ENCODE assay signal across 2 cellular contexts in the genomic region with DNA sequence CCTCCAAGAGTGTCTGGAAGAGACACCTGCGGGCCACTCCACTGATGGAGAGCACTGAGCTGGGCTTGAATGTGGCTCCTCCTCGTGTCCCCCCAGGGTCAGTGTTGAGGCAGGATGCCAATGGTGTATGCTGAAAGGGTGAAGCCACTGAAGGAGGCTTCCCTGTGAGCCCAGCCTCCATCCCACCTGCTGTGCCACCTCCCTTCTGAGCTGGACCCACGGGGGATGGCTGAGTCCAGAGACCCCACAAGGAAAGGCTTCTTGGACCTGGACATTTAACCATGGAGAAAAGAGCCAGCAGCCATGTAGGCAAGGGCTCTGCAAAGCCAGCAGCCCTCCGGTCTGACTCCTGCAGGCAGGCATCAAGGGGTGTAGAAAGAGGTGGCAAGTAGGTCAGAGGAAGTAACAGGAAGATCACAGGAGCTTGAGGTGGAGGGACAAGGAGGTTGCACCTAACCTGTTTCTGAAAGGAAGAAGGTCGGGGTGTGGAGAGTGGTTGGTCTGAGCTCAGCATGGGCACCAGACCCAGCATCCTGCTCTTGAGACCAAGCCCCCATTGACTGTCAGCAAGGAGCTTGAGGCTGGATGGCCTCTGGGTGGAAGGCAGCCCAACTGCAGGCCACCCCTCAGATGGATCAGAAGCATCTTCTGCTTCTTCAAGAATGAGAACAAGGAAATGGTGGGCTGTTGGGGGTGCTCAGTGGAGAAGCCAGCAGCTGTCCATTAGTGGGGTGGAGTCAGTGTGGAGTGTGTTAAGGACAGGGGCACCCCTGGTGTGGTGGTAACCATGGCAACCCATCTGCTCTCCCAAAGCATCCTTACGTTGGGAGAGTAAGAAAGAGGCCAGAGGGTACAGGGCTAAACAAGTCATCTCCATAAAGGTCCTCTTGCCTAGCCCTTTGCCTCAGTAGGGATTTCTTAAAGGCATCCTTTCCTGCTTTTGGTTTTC.
TF ChIP-seq lines count a peak whose summit lies in the region.

No MANE protein-coding gene starts in this region.

TF ChIP-seq in SK-N-SH, 30 proteins besides CTCF, POLR2A, EP300 and RAD21 (continued from another document):
- TF ChIP-seq, protein P1, sequence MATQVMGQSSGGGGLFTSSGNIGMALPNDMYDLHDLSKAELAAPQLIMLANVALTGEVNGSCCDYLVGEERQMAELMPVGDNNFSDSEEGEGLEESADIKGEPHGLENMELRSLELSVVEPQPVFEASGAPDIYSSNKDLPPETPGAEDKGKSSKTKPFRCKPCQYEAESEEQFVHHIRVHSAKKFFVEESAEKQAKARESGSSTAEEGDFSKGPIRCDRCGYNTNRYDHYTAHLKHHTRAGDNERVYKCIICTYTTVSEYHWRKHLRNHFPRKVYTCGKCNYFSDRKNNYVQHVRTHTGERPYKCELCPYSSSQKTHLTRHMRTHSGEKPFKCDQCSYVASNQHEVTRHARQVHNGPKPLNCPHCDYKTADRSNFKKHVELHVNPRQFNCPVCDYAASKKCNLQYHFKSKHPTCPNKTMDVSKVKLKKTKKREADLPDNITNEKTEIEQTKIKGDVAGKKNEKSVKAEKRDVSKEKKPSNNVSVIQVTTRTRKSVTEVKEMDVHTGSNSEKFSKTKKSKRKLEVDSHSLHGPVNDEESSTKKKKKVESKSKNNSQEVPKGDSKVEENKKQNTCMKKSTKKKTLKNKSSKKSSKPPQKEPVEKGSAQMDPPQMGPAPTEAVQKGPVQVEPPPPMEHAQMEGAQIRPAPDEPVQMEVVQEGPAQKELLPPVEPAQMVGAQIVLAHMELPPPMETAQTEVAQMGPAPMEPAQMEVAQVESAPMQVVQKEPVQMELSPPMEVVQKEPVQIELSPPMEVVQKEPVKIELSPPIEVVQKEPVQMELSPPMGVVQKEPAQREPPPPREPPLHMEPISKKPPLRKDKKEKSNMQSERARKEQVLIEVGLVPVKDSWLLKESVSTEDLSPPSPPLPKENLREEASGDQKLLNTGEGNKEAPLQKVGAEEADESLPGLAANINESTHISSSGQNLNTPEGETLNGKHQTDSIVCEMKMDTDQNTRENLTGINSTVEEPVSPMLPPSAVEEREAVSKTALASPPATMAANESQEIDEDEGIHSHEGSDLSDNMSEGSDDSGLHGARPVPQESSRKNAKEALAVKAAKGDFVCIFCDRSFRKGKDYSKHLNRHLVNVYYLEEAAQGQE (IDR thresholded peaks at IDR 0.05; ENCODE audit: low read depth, low read length), result no peak
- TF ChIP-seq MEF2A (IDR thresholded peaks at IDR 0.05; ENCODE audit: borderline replicate concordance, low read depth), result no peak
- no peak for TF ChIP-seq TAF1 (IDR thresholded peaks at IDR 0.05; ENCODE audit: borderline replicate concordance, low read depth, low read length)
- TF ChIP-seq FOXJ3 (CRISPR knock-in tag; IDR thresholded peaks at IDR 0.05), result no peak
- no peak for TF ChIP-seq NFIC (IDR thresholded peaks at IDR 0.05; ENCODE audit: borderline replicate concordance)

TF ChIP-seq in SK-N-SH treated with all-trans-retinoic acid at 6 μM for 48 hours, 23 proteins besides CTCF, POLR2A, EP300 and RAD21 (continued from another document):
- TF ChIP-seq OSR1 (CRISPR knock-in tag; IDR thresholded peaks at IDR 0.05), result no peak
- TF ChIP-seq, protein P2, sequence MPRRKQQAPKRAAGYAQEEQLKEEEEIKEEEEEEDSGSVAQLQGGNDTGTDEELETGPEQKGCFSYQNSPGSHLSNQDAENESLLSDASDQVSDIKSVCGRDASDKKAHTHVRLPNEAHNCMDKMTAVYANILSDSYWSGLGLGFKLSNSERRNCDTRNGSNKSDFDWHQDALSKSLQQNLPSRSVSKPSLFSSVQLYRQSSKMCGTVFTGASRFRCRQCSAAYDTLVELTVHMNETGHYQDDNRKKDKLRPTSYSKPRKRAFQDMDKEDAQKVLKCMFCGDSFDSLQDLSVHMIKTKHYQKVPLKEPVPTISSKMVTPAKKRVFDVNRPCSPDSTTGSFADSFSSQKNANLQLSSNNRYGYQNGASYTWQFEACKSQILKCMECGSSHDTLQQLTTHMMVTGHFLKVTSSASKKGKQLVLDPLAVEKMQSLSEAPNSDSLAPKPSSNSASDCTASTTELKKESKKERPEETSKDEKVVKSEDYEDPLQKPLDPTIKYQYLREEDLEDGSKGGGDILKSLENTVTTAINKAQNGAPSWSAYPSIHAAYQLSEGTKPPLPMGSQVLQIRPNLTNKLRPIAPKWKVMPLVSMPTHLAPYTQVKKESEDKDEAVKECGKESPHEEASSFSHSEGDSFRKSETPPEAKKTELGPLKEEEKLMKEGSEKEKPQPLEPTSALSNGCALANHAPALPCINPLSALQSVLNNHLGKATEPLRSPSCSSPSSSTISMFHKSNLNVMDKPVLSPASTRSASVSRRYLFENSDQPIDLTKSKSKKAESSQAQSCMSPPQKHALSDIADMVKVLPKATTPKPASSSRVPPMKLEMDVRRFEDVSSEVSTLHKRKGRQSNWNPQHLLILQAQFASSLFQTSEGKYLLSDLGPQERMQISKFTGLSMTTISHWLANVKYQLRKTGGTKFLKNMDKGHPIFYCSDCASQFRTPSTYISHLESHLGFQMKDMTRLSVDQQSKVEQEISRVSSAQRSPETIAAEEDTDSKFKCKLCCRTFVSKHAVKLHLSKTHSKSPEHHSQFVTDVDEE (CRISPR knock-in tag; IDR thresholded peaks at IDR 0.05), result no peak
- TF ChIP-seq ZNF565 (CRISPR knock-in tag; conservative IDR thresholded peaks at IDR 0.05; ENCODE audit: low read depth), result no peak
- no peak for TF ChIP-seq ZFP3 (CRISPR knock-in tag; IDR thresholded peaks at IDR 0.05)
- no peak for TF ChIP-seq ZFP30 (CRISPR knock-in tag; IDR thresholded peaks at IDR 0.05)
- TF ChIP-seq, protein P3, sequence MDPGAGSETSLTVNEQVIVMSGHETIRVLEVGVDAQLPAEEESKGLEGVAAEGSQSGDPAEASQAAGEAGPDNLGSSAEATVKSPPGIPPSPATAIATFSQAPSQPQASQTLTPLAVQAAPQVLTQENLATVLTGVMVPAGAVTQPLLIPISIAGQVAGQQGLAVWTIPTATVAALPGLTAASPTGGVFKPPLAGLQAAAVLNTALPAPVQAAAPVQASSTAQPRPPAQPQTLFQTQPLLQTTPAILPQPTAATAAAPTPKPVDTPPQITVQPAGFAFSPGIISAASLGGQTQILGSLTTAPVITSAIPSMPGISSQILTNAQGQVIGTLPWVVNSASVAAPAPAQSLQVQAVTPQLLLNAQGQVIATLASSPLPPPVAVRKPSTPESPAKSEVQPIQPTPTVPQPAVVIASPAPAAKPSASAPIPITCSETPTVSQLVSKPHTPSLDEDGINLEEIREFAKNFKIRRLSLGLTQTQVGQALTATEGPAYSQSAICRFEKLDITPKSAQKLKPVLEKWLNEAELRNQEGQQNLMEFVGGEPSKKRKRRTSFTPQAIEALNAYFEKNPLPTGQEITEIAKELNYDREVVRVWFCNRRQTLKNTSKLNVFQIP (CRISPR knock-in tag; IDR thresholded peaks at IDR 0.05; ENCODE audit: borderline replicate concordance, low read depth), result no peak
TF ChIP-seq in SK-N-SH treated with all-trans-retinoic acid at 6 μM for 48 hours: peak in this region for 0.
